26 cellular contexts compared by ENCODE assay signal in the genomic region with DNA sequence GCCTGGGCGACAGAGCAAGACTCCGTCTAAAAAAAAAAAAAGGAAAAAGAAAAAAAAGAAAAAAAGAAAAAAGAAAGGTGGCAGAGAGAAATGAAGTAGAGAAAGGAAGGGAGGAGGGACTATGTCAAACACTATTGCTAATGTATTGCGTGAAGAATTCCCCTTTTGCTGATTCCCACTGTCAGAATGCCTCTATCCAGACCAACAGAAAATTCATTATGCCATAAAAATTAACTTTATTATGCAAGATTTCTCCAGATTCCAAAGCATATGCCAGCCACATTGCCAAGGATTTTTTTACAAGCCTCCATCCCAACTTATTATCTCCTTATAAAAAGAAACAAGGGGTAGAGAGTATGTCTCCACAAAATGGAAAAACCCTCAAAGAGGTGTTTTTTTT.
"Had no signal": no experiment of that assay in that cellular context is flagged by ENCODE, and none has a peak within 500 bp of the region (broad histone marks: within the 10 kb centered on the region; RNA-seq: fewer than 3 reads in every experiment).

No MANE protein-coding gene starts in this region.

- H3K36me3 ChIP-seq: colonic mucosa, esophagus muscularis mucosa, esophagus squamous epithelium, gastrocnemius medialis, gastroesophageal sphincter, heart left ventricle, heart right ventricle had no signal

- H3K27ac Mint-ChIP-seq: dendritic cell treated with granulocyte-macrophage colony-stimulating factor and Interleukin-4, amounts not matched to agents 40 ng/mL and 50 ng/mL, for 4 days; effector memory CD8-positive, alpha-beta T cell; endodermal cell had no signal

- H3K9me3 Mint-ChIP-seq: dendritic cell treated with granulocyte-macrophage colony-stimulating factor and Interleukin-4, amounts not matched to agents 40 ng/mL and 50 ng/mL, for 4 days; endodermal cell had no signal

- H3K27me3 ChIP-seq: colonic mucosa, dorsolateral prefrontal cortex, esophagus muscularis mucosa, esophagus squamous epithelium, foreskin keratinocyte, gastrocnemius medialis, gastroesophageal sphincter, heart left ventricle, heart right ventricle, hepatocyte had no signal

- ATAC-seq: effector memory CD8-positive, alpha-beta T cell; esophagus mucosa; foreskin keratinocyte; gastrocnemius medialis; gastroesophageal sphincter; heart left ventricle; heart right ventricle had no signal

- H3K4me1 ChIP-seq: colonic mucosa, esophagus muscularis mucosa, esophagus squamous epithelium, foreskin keratinocyte, gastrocnemius medialis, gastroesophageal sphincter, heart left ventricle, heart right ventricle had no signal

- H3K4me3 Mint-ChIP-seq: dendritic cell treated with granulocyte-macrophage colony-stimulating factor and Interleukin-4, amounts not matched to agents 40 ng/mL and 50 ng/mL, for 4 days; effector memory CD8-positive, alpha-beta T cell; endodermal cell had no signal

- H3K4me3 ChIP-seq: colonic mucosa, coronary artery, dorsolateral prefrontal cortex, esophagus muscularis mucosa, esophagus squamous epithelium, gastrocnemius medialis, gastroesophageal sphincter, heart left ventricle, heart right ventricle, hepatocyte had no signal

- DNase-seq: colonic mucosa; cortex of kidney; dermis blood vessel endothelial cell; dorsolateral prefrontal cortex; effector CD4-positive, alpha-beta T cell; effector CD8-positive, alpha-beta T cell; effector memory CD4-positive, alpha-beta T cell; effector memory CD8-positive, alpha-beta T cell; endodermal cell; erythroblast; esophagus squamous epithelium; foreskin fibroblast; foreskin keratinocyte; foreskin melanocyte; gastrocnemius medialis; glutamatergic neuron; head of caudate nucleus; heart left ventricle; heart right ventricle had no signal

- H3K9me3 ChIP-seq: colonic mucosa, esophagus muscularis mucosa, esophagus squamous epithelium, gastrocnemius medialis, gastroesophageal sphincter, heart left ventricle, heart right ventricle had no signal

- H2AFZ ChIP-seq: hepatocyte had no signal

- H3K27ac ChIP-seq: colonic mucosa, coronary artery, dorsolateral prefrontal cortex, epithelial cell of prostate, esophagus muscularis mucosa, esophagus squamous epithelium, foreskin keratinocyte, gastrocnemius medialis, gastroesophageal sphincter, heart left ventricle, heart right ventricle, hepatocyte had no signal

- H3K27me3 Mint-ChIP-seq: dendritic cell treated with granulocyte-macrophage colony-stimulating factor and Interleukin-4, amounts not matched to agents 40 ng/mL and 50 ng/mL, for 4 days; effector memory CD8-positive, alpha-beta T cell had no signal

- H3K4me2 ChIP-seq: hepatocyte had no signal

- H3K4me1 Mint-ChIP-seq: endodermal cell had no signal

- H3K79me2 ChIP-seq: hepatocyte had no signal
